13 cellular contexts compared by ENCODE assay signal in genomic region chr11:45659031-45659817, GRCh38. TPM values are rescaled to one million over a fixed set of nuclear protein-coding genes. Genes with fewer than 3 reads are reported as not detected.
DNase-seq lines count a peak whose midpoint lies in the region; ATAC-seq and TF ChIP-seq lines count a peak whose summit lies in the region.
"Had no signal": no experiment of that assay in that cellular context is flagged by ENCODE, and none has a peak within 500 bp of the region (broad histone marks: within the 10 kb centered on the region; RNA-seq: fewer than 3 reads in every experiment).

No MANE protein-coding gene starts in this region.

- H4K20me1 ChIP-seq in hepatocyte (ENCODE audit: insufficient read depth, poor library complexity, severe bottlenecking) = no peaks in the 10 kb centered on the region

- peak overlapping the region; percentile 59 for H3K9ac ChIP-seq in NT2/D1 (ENCODE audit: insufficient read length, low read depth)

- H3K4me3 ChIP-seq in ACC112 (ENCODE audit: low read depth, low read length) = peak overlapping the region; percentile 42
- no peak overlapping the region for H3K4me3 ChIP-seq in NT2/D1 (ENCODE audit: insufficient read length, low read depth)
- no peak overlapping the region for H3K4me3 ChIP-seq in hepatocyte
- H3K4me3 ChIP-seq: skin epidermis had no signal

- H3K9me2 ChIP-seq in hepatocyte (replicated peaks; ENCODE audit: insufficient read depth) = no peaks in the 10 kb centered on the region

- TF ChIP-seq CTCF in hepatocyte (IDR thresholded peaks at IDR 0.05; ENCODE audit: poor library complexity) (no peak), omental fat pad (IDR thresholded peaks at IDR 0.05) (no peak)

- H3K4me2 ChIP-seq in hepatocyte = peak overlapping the region; percentile 49

- WGBS in hepatocyte (ENCODE audit: low lambda C conversion rate, missing lambda C conversion rate) = 63% methylated on average over 15 of the region's 15 CpGs

- peaks cover 63% of the 10 kb centered on the region for H3K4me1 ChIP-seq in ACC112 (ENCODE audit: control insufficient read depth, insufficient read depth, low read length, unreplicated experiment)
- H3K4me1 ChIP-seq in NT2/D1 (ENCODE audit: insufficient read depth, insufficient read length) = peaks cover 54% of the 10 kb centered on the region
- peaks cover 20% of the 10 kb centered on the region for H3K4me1 ChIP-seq in hepatocyte (ENCODE audit: insufficient read depth)

- H3K27me3 ChIP-seq in ACC112 (ENCODE audit: insufficient read depth, low read length) (no peaks in the 10 kb centered on the region), NT2/D1 (ENCODE audit: insufficient read depth, insufficient read length) (peaks cover 20% of the 10 kb centered on the region), hepatocyte (peaks cover 46% of the 10 kb centered on the region)

- H3K9me3 ChIP-seq in NT2/D1 (ENCODE audit: insufficient read depth, low read length) = no peaks in the 10 kb centered on the region
- H3K9me3 ChIP-seq in hepatocyte (ENCODE audit: low read depth) = no peaks in the 10 kb centered on the region

- DNase-seq in NT2/D1 (ENCODE audit: low read depth, low spot score) (no peak), hepatocyte (ENCODE audit: low spot score) (no peak), retina (peak; percentile 29), NCI-H526 (lab: John Stamatoyannopoulos, UW) (no peak), GDM1 (lab: John Stamatoyannopoulos, UW) (no peak), omental fat pad (ENCODE audit: low spot score) (no peak)
- DNase-seq in stimulated activated naive CD4-positive, alpha-beta T cell treated with Interleukin-2 at 50 U/mL for 16 hours (lab: John Stamatoyannopoulos, UW) = no peak
- DNase-seq: activated B cell treated with CpG ODN at 0.5 μM for 24 hours; activated gamma-delta T cell; effector memory CD8-positive, alpha-beta T cell; NCI-H1092 had no signal

- H2AFZ ChIP-seq in ACC112 (ENCODE audit: low read length, unreplicated experiment) (peak overlapping the region; percentile 53), hepatocyte (no peak overlapping the region)

- H3K27ac ChIP-seq in ACC112 (ENCODE audit: low read depth, low read length) = peak overlapping the region; percentile 62
- H3K27ac ChIP-seq in hepatocyte = peak overlapping the region; percentile 23

- H3K36me3 ChIP-seq in ACC112 (ENCODE audit: insufficient read depth, low read length) (no peaks in the 10 kb centered on the region), NT2/D1 (ENCODE audit: insufficient read depth, insufficient read length, low read length) (no peaks in the 10 kb centered on the region), hepatocyte (replicated peaks; ENCODE audit: insufficient read depth, low read depth) (no peaks in the 10 kb centered on the region)

- ATAC-seq in omental fat pad (ENCODE audit: low FRiP score) = no peak
- ATAC-seq: effector memory CD8-positive, alpha-beta T cell had no signal

- H3K79me2 ChIP-seq in ACC112 (ENCODE audit: control insufficient read depth, insufficient read depth, low read length, unreplicated experiment) (peaks cover 16% of the 10 kb centered on the region), hepatocyte (no peaks in the 10 kb centered on the region)

RNA-seq across cellular contexts. Expression of gene CHST1, which starts 6.2 kb away (rescaled TPM):
- total RNA-seq in hepatocyte = 1.3 and 2.9 TPM in 2 replicates
- 1.9 and 2.9 TPM in 2 replicates for polyA plus RNA-seq in hepatocyte
- 1 to 10 TPM in 3 of 4 donors, under 1 TPM in 1; 0.37 to 8.4 (median 2.7) TPM for total RNA-seq in omental fat pad
- total RNA-seq: activated B cell treated with CpG ODN at 0.5 μM for 24 hours had no signal
